Comparison of ENCODE assay signal across 9 cellular contexts in genomic region chr4:20185103-20185502, GRCh38.
"Had no signal": no experiment of that assay in that cellular context is flagged by ENCODE, and none has a peak within 500 bp of the region (broad histone marks: within the 10 kb centered on the region; RNA-seq: fewer than 3 reads in every experiment).

No MANE protein-coding gene starts in this region.

- H3K9ac ChIP-seq: GM23248 had no signal

- H3K4me3 ChIP-seq: GM23248, GM23338, HAP-1 had no signal

- H3K36me3 ChIP-seq: HAP-1 had no signal

- H3K4me2 ChIP-seq: GM23338 had no signal

- H2AFZ ChIP-seq: GM23248, GM23338 had no signal

- H3K9me3 ChIP-seq: HAP-1 had no signal

- H3K27ac ChIP-seq: GM23248 had no signal

- DNase-seq: GM23248, GOT3, H7, H9, HCEC 1CT, HFFc6 had no signal

- H3K4me1 ChIP-seq: HAP-1 had no signal

- ATAC-seq: GM23338, HCT116 had no signal
